ENCODE assay signal across 8 cellular contexts in the genomic region with DNA sequence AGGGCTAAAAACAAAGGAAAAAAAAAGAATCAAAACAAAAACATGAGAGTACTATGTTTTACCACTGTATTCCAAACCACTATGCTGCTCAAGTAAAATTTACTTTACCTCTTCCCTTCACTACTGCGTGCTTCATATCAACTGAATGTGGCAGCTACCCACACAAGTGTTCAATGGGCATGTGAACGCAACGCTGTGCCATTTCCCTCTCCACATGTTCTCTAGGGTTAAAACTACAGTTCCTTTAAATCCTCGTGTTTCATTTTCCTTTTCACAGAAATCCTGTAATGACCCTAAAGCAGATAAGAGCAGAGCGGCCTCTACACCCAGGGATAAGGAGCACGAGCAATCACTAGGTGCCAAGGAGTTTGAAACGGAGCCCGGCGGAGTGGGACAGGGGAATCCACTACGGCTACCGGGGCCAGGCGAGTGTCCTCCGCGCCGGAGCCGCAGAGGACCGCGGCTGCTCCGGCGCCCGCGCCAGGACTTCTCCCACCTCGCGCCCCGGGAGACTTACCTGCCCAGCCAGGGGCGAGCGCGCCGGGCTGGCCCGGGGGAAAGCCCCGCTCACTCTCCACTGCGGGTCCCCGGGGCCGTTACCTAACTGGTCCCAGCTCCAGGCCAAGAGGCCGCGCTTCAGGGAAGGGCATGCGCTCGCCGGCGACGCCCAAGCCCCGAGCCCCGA. TPM values are rescaled to one million over a fixed set of nuclear protein-coding genes. Genes with fewer than 3 reads are reported as not detected.
DNase-seq lines count a peak whose midpoint lies in the region; ATAC-seq and TF ChIP-seq lines count a peak whose summit lies in the region.

No MANE protein-coding gene starts in this region.

- H3K36me3 ChIP-seq in osteoblast (ENCODE audit: insufficient read depth, low read length) (no peaks in the 10 kb centered on the region), upper lobe of left lung (peaks cover 0 to 9% (median 0%) of the 10 kb centered on the region in 4 donors)

- DNase-seq in AG10803 (ENCODE audit: low read depth) (peak; percentile 35), HT1080 (ENCODE audit: low read depth) (peak; percentile 48), RKO (ENCODE audit: low spot score) (peak; percentile 68), Right ventricle myocardium inferior (ENCODE audit: missing footprints) (peak; percentile 80), osteoblast (ENCODE audit: insufficient read length, low spot score, missing footprints) (peak; percentile 71), upper lobe of left lung (peak in 1 of 2 donors; percentile 63)

- H3K27ac ChIP-seq in osteoblast (ENCODE audit: low read depth, low read length) = peak overlapping the region; percentile 76
- peak overlapping the region; percentile 98 to 100 (median 98) for H3K27ac ChIP-seq in upper lobe of left lung

- no peak for TF ChIP-seq EP300 in upper lobe of left lung (IDR thresholded peaks at IDR 0.05)

- peaks cover 45% of the 10 kb centered on the region for H3K79me2 ChIP-seq in osteoblast (ENCODE audit: insufficient read depth, low read length)

- H2AFZ ChIP-seq in osteoblast (ENCODE audit: low read length) = peak overlapping the region; percentile 74

- no peaks in the 10 kb centered on the region for H3K9me3 ChIP-seq in osteoblast (ENCODE audit: low read depth, low read length)
- H3K9me3 ChIP-seq in upper lobe of left lung = no peaks in the 10 kb centered on the region

- peaks cover 50% of the 10 kb centered on the region for H3K4me1 Mint-ChIP-seq in activated naive CD8-positive, alpha-beta T cell (ENCODE audit: low read depth)

- H3K4me2 ChIP-seq in osteoblast (ENCODE audit: insufficient read depth, low read length) = peak overlapping the region; percentile 98

- TF ChIP-seq POLR2A in upper lobe of left lung (IDR thresholded peaks at IDR 0.05) = peak in 3 of 4 donors; percentile 13 to 72 (median 68)

- peak; percentile 2 for ATAC-seq in GM19328 (IDR thresholded peaks at IDR 0.05; ENCODE audit: unreplicated experiment)
- ATAC-seq in Right ventricle myocardium inferior = peak; percentile 9
- ATAC-seq in upper lobe of left lung (ENCODE audit: low FRiP score in 2 of 2) = peak; percentile 1 to 4

- H3K4me3 ChIP-seq in AG10803 (ENCODE audit: low read length) (peak overlapping the region; percentile 75), osteoblast (ENCODE audit: insufficient read depth, low read length) (peak overlapping the region; percentile 81), upper lobe of left lung (peak overlapping the region; percentile 58 to 86 (median 77))

- no peak for TF ChIP-seq CTCF in AG10803 (conservative IDR thresholded peaks at IDR 0.05; ENCODE audit: low read length)
- TF ChIP-seq CTCF in osteoblast (IDR thresholded peaks at IDR 0.05; ENCODE audit: extremely low read depth, low read depth, low read length) = no peak
- no peak for TF ChIP-seq CTCF in upper lobe of left lung (IDR thresholded peaks at IDR 0.05)

- no peaks in the 10 kb centered on the region for H3K27me3 Mint-ChIP-seq in activated naive CD8-positive, alpha-beta T cell

- H3K36me3 Mint-ChIP-seq in activated naive CD8-positive, alpha-beta T cell = peaks cover 31% of the 10 kb centered on the region

- H3K4me1 ChIP-seq in osteoblast (ENCODE audit: insufficient read depth, low read length) (peaks cover 9% of the 10 kb centered on the region), upper lobe of left lung (peaks cover 27 to 45% (median 37%) of the 10 kb centered on the region in 4 donors)

- peaks cover 22% of the 10 kb centered on the region for H4K20me1 ChIP-seq in osteoblast (ENCODE audit: insufficient read depth, low read length)

- H3K27me3 ChIP-seq in osteoblast (ENCODE audit: insufficient read depth, low read length) (no peaks in the 10 kb centered on the region), upper lobe of left lung (no peaks in the 10 kb centered on the region)

- peak overlapping the region; percentile 99 for H3K4me3 Mint-ChIP-seq in activated naive CD8-positive, alpha-beta T cell

- intact Hi-C loops in Right ventricle myocardium inferior (cut with DNase I) = loop anchor here (2.0 to 10.0 kb wide), 4 partner anchors 67 to 219 kb away; no protein-coding TSS in a partner anchor

- 0 to 1% methylated on average over 27 to 30 of the region's 43 CpGs for WGBS in upper lobe of left lung, 2 donors

- H3K27ac Mint-ChIP-seq in activated naive CD8-positive, alpha-beta T cell = peak overlapping the region; percentile 98

- H3K9me3 Mint-ChIP-seq in activated naive CD8-positive, alpha-beta T cell (ENCODE audit: low read depth) = peaks cover 4% of the 10 kb centered on the region

RNA-seq across cellular contexts. Expression of a gene that starts 0.8 kb away (rescaled TPM):
- 54.9 and 67.0 TPM in 2 replicates for total RNA-seq in HT1080 (2014; rRNA removed; shearing (Covaris generic))
- polyA plus RNA-seq in HT1080 (2015; cell fraction: cytosol; rRNA removed) = 92.9 and 97.0 TPM in 2 replicates
- polyA plus RNA-seq in HT1080 (2015; cell fraction: nucleus; rRNA removed) = 79.8 and 94.3 TPM in 2 replicates
- 219 TPM for total RNA-seq in Right ventricle myocardium inferior
- 51.9 and 55.0 TPM in 2 replicates for total RNA-seq in osteoblast
- 100 to 1,000 TPM; 129 to 326 (median 212) TPM for total RNA-seq in upper lobe of left lung
